In the genomic region with DNA sequence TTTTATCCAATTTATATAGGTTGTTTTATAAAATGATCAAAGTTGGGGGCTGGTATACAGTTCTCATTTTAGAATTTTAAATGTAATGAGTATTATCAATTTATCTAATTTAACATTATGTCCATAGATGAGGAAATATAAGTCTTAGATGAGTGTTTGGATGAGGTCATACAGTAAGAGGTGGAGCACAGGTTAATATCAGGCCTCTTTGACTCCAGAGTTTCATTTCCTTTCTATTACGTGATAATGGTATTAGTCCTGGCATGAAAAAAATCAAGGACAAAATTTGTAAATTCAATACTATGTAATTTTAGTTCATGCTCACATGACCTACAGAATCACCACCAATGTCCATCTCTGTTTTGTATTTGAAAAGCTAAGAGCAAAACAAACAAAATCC, we compare ENCODE assay signal across 29 cellular contexts.
"Had no signal": no experiment of that assay in that cellular context is flagged by ENCODE, and none has a peak within 500 bp of the region (broad histone marks: within the 10 kb centered on the region; RNA-seq: fewer than 3 reads in every experiment).

No MANE protein-coding gene starts in this region.

- ATAC-seq: activated CD8-positive, alpha-beta T cell treated with anti-CD3 and anti-CD28 coated beads for 36 hours; activated T-cell treated with anti-CD3 and anti-CD28 coated beads, Interleukin-2, amount 50 U/mL, for 72 hours; activated T-helper 17 cell treated with anti-CD3 and anti-CD28 coated beads, Interleukin-2, amount 50 U/mL, for 72 hours had no signal

- H3K36me3 ChIP-seq: brain microvascular endothelial cell, SJSA1 had no signal

- DNase-seq: activated CD4-positive, alpha-beta T cell treated with anti-CD3 and anti-CD28 coated beads, Interleukin-2, amount 10 ng/mL, durations not matched to agents 24 days and 14 days; activated CD4-positive, alpha-beta T cell treated with anti-CD3 and anti-CD28 coated beads, Interleukin-2, amount 50 U/mL, for 4 hours; activated CD8-positive, alpha-beta T cell treated with anti-CD3 and anti-CD28 coated beads for 36 hours; activated effector memory CD4-positive, alpha-beta T cell treated with anti-CD3 and anti-CD28 coated beads, Interleukin-2, amount 50 U/mL, for 16 hours; activated naive CD4-positive, alpha-beta T cell; activated naive CD4-positive, alpha-beta T cell treated with anti-CD3 and anti-CD28 coated beads, Interleukin-2, amount 50 U/mL, for 16 hours; activated naive CD8-positive, alpha-beta T cell treated with anti-CD3 and anti-CD28 coated beads for 36 hours; activated T-cell treated with anti-CD3 and anti-CD28 coated beads, Interleukin-2, amount 50 U/mL, for 1 hour; activated T-cell treated with anti-CD3 and anti-CD28 coated beads, Interleukin-2, amount 50 U/mL, for 72 hours; amniotic stem cell; aorta; brain microvascular endothelial cell; MM.1S; MV-4-11; NCI-H1092; NCI-H1436 treated with DMSO at 0.1 percent for 48 hours; NCI-H187; NCI-H2029 treated with DMSO at 0.1 percent for 48 hours; NCI-H2107; NCI-H2171; NCI-H510A; NCI-H526; NCI-H748 treated with DMSO at 0.1 percent for 48 hours; NK-92 treated with Interleukin-12 subunit alpha and Interleukin-12 subunit beta, amount 100 ng/mL, for 24 hours; SHP77 treated with DMSO at 0.1 percent for 48 hours; SK-N-SH had no signal

- H3K27me3 ChIP-seq: brain microvascular endothelial cell, SJSA1 had no signal

- H3K27ac ChIP-seq: brain microvascular endothelial cell, SJSA1 had no signal

- H3K4me3 ChIP-seq: SJSA1 had no signal

- H3K4me2 ChIP-seq: SK-N-SH had no signal

- H3K4me1 ChIP-seq: SJSA1 had no signal

- H3K9ac ChIP-seq: SK-N-SH had no signal

- H3K9me3 ChIP-seq: SJSA1, SK-N-SH had no signal

- FAIRE-seq: TTC549 had no signal
